Comparison of ENCODE assay signal across 22 cellular contexts in genomic region chr6:136024711-136025110, GRCh38.
"Had no signal": no experiment of that assay in that cellular context is flagged by ENCODE, and none has a peak within 500 bp of the region (broad histone marks: within the 10 kb centered on the region; RNA-seq: fewer than 3 reads in every experiment).

No MANE protein-coding gene starts in this region.

- DNase-seq: activated CD4-positive, alpha-beta memory T cell treated with anti-CD3 and anti-CD28 coated beads for 36 hours; activated CD4-positive, alpha-beta T cell treated with anti-CD3 and anti-CD28 coated beads for 36 hours; activated CD4-positive, alpha-beta T cell treated with anti-CD3 and anti-CD28 coated beads, Interleukin-2, amount 10 ng/mL, durations not matched to agents 24 days and 14 days; activated CD4-positive, CD25-positive, alpha-beta regulatory T cell; activated CD4-positive, CD25-positive, alpha-beta regulatory T cell treated with anti-CD3 and anti-CD28 coated beads, Interleukin-2, amount 50 U/mL, for 72 hours; activated CD8-positive, alpha-beta memory T cell treated with anti-CD3 and anti-CD28 coated beads, Interleukin-2, amount 10 ng/mL, durations not matched to agents 7 days and 5 days; activated CD8-positive, alpha-beta memory T cell treated with anti-CD3 and anti-CD28 coated beads, Interleukin-2, amount 50 U/mL, for 4 hours; activated CD8-positive, alpha-beta T cell treated with anti-CD3 and anti-CD28 coated beads, Interleukin-2, amount 10 ng/mL, durations not matched to agents 7 days and 5 days; activated gamma-delta T cell; activated naive CD4-positive, alpha-beta T cell; activated naive CD4-positive, alpha-beta T cell treated with anti-CD3 and anti-CD28 coated beads, Interleukin-2, amount 50 U/mL, for 16 hours; activated T-cell treated with anti-CD3 and anti-CD28 coated beads, Interleukin-2, amount 50 U/mL, for 1 hour; activated T-cell treated with anti-CD3 and anti-CD28 coated beads, Interleukin-2, amount 50 U/mL, for 72 hours; amygdala; aorta; body of pancreas; caudate nucleus; effector CD8-positive, alpha-beta T cell; foreskin fibroblast; head of caudate nucleus; T-helper 2 cell had no signal

- H3K27me3 ChIP-seq: body of pancreas had no signal

- H3K27ac ChIP-seq: body of pancreas had no signal

- H3K9me3 ChIP-seq: body of pancreas had no signal

- ATAC-seq: activated CD4-positive, alpha-beta T cell treated with anti-CD3 and anti-CD28 coated beads for 36 hours; activated CD8-positive, alpha-beta memory T cell treated with anti-CD3 and anti-CD28 coated beads, Interleukin-2, amount 10 ng/mL, durations not matched to agents 7 days and 5 days; activated CD8-positive, alpha-beta T cell treated with anti-CD3 and anti-CD28 coated beads, Interleukin-2, amount 10 ng/mL, durations not matched to agents 7 days and 5 days; activated T-cell treated with anti-CD3 and anti-CD28 coated beads, Interleukin-2, amount 50 U/mL, for 72 hours; body of pancreas; esophagus mucosa had no signal

- H3K4me3 ChIP-seq: body of pancreas had no signal

- H3K4me1 ChIP-seq: body of pancreas had no signal
